ENCODE assay signal across 9 cellular contexts in genomic region chr1:94416901-94417701, GRCh38. TPM values are rescaled to one million over a fixed set of nuclear protein-coding genes. Genes with fewer than 3 reads are reported as not detected.
DNase-seq lines count a peak whose midpoint lies in the region; ATAC-seq lines count a peak whose summit lies in the region.
"Had no signal": no experiment of that assay in that cellular context is flagged by ENCODE, and none has a peak within 500 bp of the region (broad histone marks: within the 10 kb centered on the region; RNA-seq: fewer than 3 reads in every experiment).

No MANE protein-coding gene starts in this region.

- H2AFZ ChIP-seq in ACC112 (ENCODE audit: low read length, unreplicated experiment) = peak overlapping the region; percentile 40

- H3K4me3 ChIP-seq in ACC112 (ENCODE audit: low read depth, low read length) (peak overlapping the region; percentile 91), adipocyte (ENCODE audit: low read length) (peak overlapping the region; percentile 88), right cardiac atrium (ENCODE audit: low read length) (peak overlapping the region; percentile 68), skeletal muscle tissue (ENCODE audit: low read length in 3 of 3) (peak overlapping the region; percentile 80 to 86 (median 81))

- H3K9me3 ChIP-seq in adipocyte (ENCODE audit: control insufficient read depth, low read length) (no peaks in the 10 kb centered on the region), right cardiac atrium (ENCODE audit: control insufficient read depth, low read length) (no peaks in the 10 kb centered on the region), skeletal muscle tissue (ENCODE audit: control insufficient read depth in 3 of 3, low read length in 3 of 3) (no peaks in the 10 kb centered on the region)
- H3K9me3 ChIP-seq: mucosa of descending colon had no signal

- WGBS in right cardiac atrium = 30% methylated on average over 14 of the region's 14 CpGs

- intact Hi-C loops in right cardiac atrium (cut with DNase I) = no loop called here

- DNase-seq in HT-29 (ENCODE audit: low spot score) = peak; percentile 64
- peak; percentile 83 for DNase-seq in adipocyte (ENCODE audit: low read depth)
- peak in 1 of 3 donors; percentile 29 for DNase-seq in right cardiac atrium
- no peak for DNase-seq in stimulated activated CD4-positive, alpha-beta T cell treated with anti-CD3 and anti-CD28 coated beads, Interleukin-2, amount 100 ng/mL, for 48 hours

- H3K4me1 ChIP-seq in ACC112 (ENCODE audit: control insufficient read depth, insufficient read depth, low read length, unreplicated experiment) (peaks cover 23% of the 10 kb centered on the region), adipocyte (ENCODE audit: control insufficient read depth, insufficient read depth, low read length) (peaks cover 24% of the 10 kb centered on the region), right cardiac atrium (ENCODE audit: control insufficient read depth, insufficient read depth, low read length) (no peaks in the 10 kb centered on the region), skeletal muscle tissue (ENCODE audit: control insufficient read depth in 3 of 3, insufficient read depth in 3 of 3, low read length in 3 of 3) (peaks cover 10 to 17% (median 13%) of the 10 kb centered on the region in 3 donors)

- H3K36me3 ChIP-seq in ACC112 (ENCODE audit: insufficient read depth, low read length) (no peaks in the 10 kb centered on the region), adipocyte (ENCODE audit: control insufficient read depth, insufficient read depth, low read length, severe bottlenecking) (no peaks in the 10 kb centered on the region), skeletal muscle tissue (ENCODE audit: control insufficient read depth in 3 of 3, insufficient read depth in 3 of 3, low read length in 3 of 3) (no peaks in the 10 kb centered on the region)

- ATAC-seq in right cardiac atrium (peak; percentile 60 to 66), GM18909 (IDR thresholded peaks at IDR 0.05; ENCODE audit: poor library complexity, unreplicated experiment) (no peak), GM19395 (IDR thresholded peaks at IDR 0.05; ENCODE audit: unreplicated experiment) (no peak)

- H3K27ac ChIP-seq in ACC112 (ENCODE audit: low read depth, low read length) = peak overlapping the region; percentile 65
- peak overlapping the region; percentile 96 for H3K27ac ChIP-seq in right cardiac atrium (ENCODE audit: low read length)
- H3K27ac ChIP-seq in skeletal muscle tissue (ENCODE audit: low read depth, low read length) = peak overlapping the region; percentile 75

- no peaks in the 10 kb centered on the region for H3K27me3 ChIP-seq in ACC112 (ENCODE audit: insufficient read depth, low read length)
- H3K27me3 ChIP-seq in adipocyte (replicated peaks; ENCODE audit: control insufficient read depth, insufficient read depth, low read length) = no peaks in the 10 kb centered on the region
- H3K27me3 ChIP-seq in right cardiac atrium (ENCODE audit: control insufficient read depth, insufficient read depth) = no peaks in the 10 kb centered on the region
- no peaks in the 10 kb centered on the region for H3K27me3 ChIP-seq in skeletal muscle tissue (ENCODE audit: control insufficient read depth in 3 of 3, insufficient read depth in 3 of 3, low read length in 3 of 3)

- H3K9ac ChIP-seq in adipocyte (ENCODE audit: low read length) (peak overlapping the region; percentile 94), skeletal muscle tissue (ENCODE audit: low read depth in 1 of 3, low read length in 3 of 3) (peak overlapping the region; percentile 80 to 87 (median 86))

- peaks cover 34% of the 10 kb centered on the region for H3K79me2 ChIP-seq in ACC112 (ENCODE audit: control insufficient read depth, insufficient read depth, low read length, unreplicated experiment)

RNA-seq across cellular contexts. Expression of gene ABCD3, which starts 1.1 kb away (rescaled TPM):
- total RNA-seq in HT-29 (2014; rRNA removed; shearing (Covaris generic)) = 25.0 and 27.5 TPM in 2 replicates
- 10 to 100 TPM; 53.9 to 62.0 (median 56.9) TPM for total RNA-seq in right cardiac atrium
- polyA plus RNA-seq in right cardiac atrium = 24.4 TPM
- 31.8 TPM for total RNA-seq in skeletal muscle tissue

Comparison
In these comparisons a context has a peak if more than half of its experiments do, and no peak if none do; other contexts are left out.
1. DNase-seq: peak in HT-29 (single experiment) and adipocyte (single experiment); none in stimulated activated CD4-positive, alpha-beta T cell treated with anti-CD3 and anti-CD28 coated beads, Interleukin-2, amount 100 ng/mL, for 48 hours (0 of 2).
2. ATAC-seq: peak in right cardiac atrium (2 of 2); none in GM18909 (single experiment) and GM19395 (single experiment).
3. Peak in every context shown above with its lines, with median percentiles within 50 percentile points of each other: H3K27ac ChIP-seq and H3K4me3 ChIP-seq.